In genomic region chr6:35213824-35214756, GRCh38 we compare ENCODE assay signal across 8 cellular contexts. TPM values are rescaled to one million over a fixed set of nuclear protein-coding genes. Genes with fewer than 3 reads are reported as not detected.
DNase-seq lines count a peak whose midpoint lies in the region; ATAC-seq, FAIRE-seq and TF ChIP-seq lines count a peak whose summit lies in the region.

SCUBE3 (plus strand) TSS chr6:35213956; CDS start chr6:35214419, 463 bp downstream.

- H3K4me3 ChIP-seq in bronchial epithelial cell (ENCODE audit: low read depth, low read length) (peak within 1 kb of the TSS; percentile 40), kidney (ENCODE audit: low read length in 2 of 2) (peak within 1 kb of the TSS; percentile 56 to 66)

- H3K27ac ChIP-seq in kidney (ENCODE audit: low read depth in 2 of 2, low read length in 2 of 2), result no peak within 1 kb of the TSS

- DNase-seq in activated T-cell treated with anti-CD3 and anti-CD28 coated beads, Interleukin-2, amount 50 U/mL, for 1 hour, result peak; percentile 24
- DNase-seq in activated T-cell treated with anti-CD3 and anti-CD28 coated beads for 4 hours, result no peak
- DNase-seq in NCI-H748 (lab: John Stamatoyannopoulos, UW; ENCODE audit: unreplicated experiment), result peak; percentile 77
- peak; percentile 20 for DNase-seq in bronchial epithelial cell (ENCODE audit: low read depth)
- peak; percentile 83 for DNase-seq in kidney

- peaks cover 0 to 6% of the 10 kb centered on the region in 2 donors for H3K4me1 ChIP-seq in kidney (ENCODE audit: control insufficient read depth in 1 of 2, insufficient read depth in 1 of 2, low read depth in 1 of 2, low read length in 2 of 2)

- no peaks in the 10 kb centered on the region for H3K36me3 Mint-ChIP-seq in stimulated activated naive CD8-positive, alpha-beta T cell treated with anti-CD3 and anti-CD28 coated beads, Interleukin-15, Interleukin-2, amounts not matched to agents 100 ng/mL and 50 ng/mL, for 24 hours (ENCODE audit: low read depth)

- H3K27me3 ChIP-seq in bronchial epithelial cell (ENCODE audit: control insufficient read depth, insufficient read depth, low read length), result peaks cover 24% of the 10 kb centered on the region

- no peaks in the 10 kb centered on the region for H3K9me3 ChIP-seq in kidney (ENCODE audit: control insufficient read depth in 1 of 2, low read length in 2 of 2)

- H3K9me3 Mint-ChIP-seq in stimulated activated naive CD8-positive, alpha-beta T cell treated with anti-CD3 and anti-CD28 coated beads, Interleukin-15, Interleukin-2, amounts not matched to agents 100 ng/mL and 50 ng/mL, for 24 hours, result no peaks in the 10 kb centered on the region

- H3K36me3 ChIP-seq in bronchial epithelial cell (ENCODE audit: control insufficient read depth, insufficient read depth, low read length) (no peaks in the 10 kb centered on the region), kidney (ENCODE audit: control insufficient read depth in 1 of 2, insufficient read depth in 2 of 2, low read length in 2 of 2) (no peaks in the 10 kb centered on the region)

- intact Hi-C loops in kidney (cut with DNase I), result no loop called here

- H3K4me3 Mint-ChIP-seq in stimulated activated naive CD8-positive, alpha-beta T cell treated with anti-CD3 and anti-CD28 coated beads, Interleukin-15, Interleukin-2, amounts not matched to agents 100 ng/mL and 50 ng/mL, for 24 hours, result peak within 1 kb of the TSS; percentile 53

- H3K9ac ChIP-seq in kidney (ENCODE audit: low read length in 2 of 2), result peak within 1 kb of the TSS in 1 of 2 donors; percentile 34

- TF ChIP-seq CTCF in bronchial epithelial cell (IDR thresholded peaks at IDR 0.05; ENCODE audit: insufficient read depth, low read length, severe bottlenecking) (no peak), kidney (IDR thresholded peaks at IDR 0.05; ENCODE audit: borderline replicate concordance, extremely low read depth, insufficient read depth) (no peak)

- no peak within 1 kb of the TSS for H3K27ac Mint-ChIP-seq in stimulated activated naive CD8-positive, alpha-beta T cell treated with anti-CD3 and anti-CD28 coated beads, Interleukin-15, Interleukin-2, amounts not matched to agents 100 ng/mL and 50 ng/mL, for 24 hours

- peaks cover 4% of the 10 kb centered on the region for H3K4me1 Mint-ChIP-seq in stimulated activated naive CD8-positive, alpha-beta T cell treated with anti-CD3 and anti-CD28 coated beads, Interleukin-15, Interleukin-2, amounts not matched to agents 100 ng/mL and 50 ng/mL, for 24 hours (ENCODE audit: low read depth)

- no peak for FAIRE-seq in bronchial epithelial cell (lab: Jason Lieb, UNC)
- FAIRE-seq in kidney (lab: Jason Lieb, UNC), result no peak

- no peak for ATAC-seq in GM21529 (IDR thresholded peaks at IDR 0.05; ENCODE audit: unreplicated experiment)
- no peak for ATAC-seq in GM18517 (IDR thresholded peaks at IDR 0.05; ENCODE audit: unreplicated experiment)

- H3K27me3 Mint-ChIP-seq in stimulated activated naive CD8-positive, alpha-beta T cell treated with anti-CD3 and anti-CD28 coated beads, Interleukin-15, Interleukin-2, amounts not matched to agents 100 ng/mL and 50 ng/mL, for 24 hours, result peaks cover 74% of the 10 kb centered on the region

RNA-seq across cellular contexts. Expression of gene SCUBE3, which starts in this region (rescaled TPM):
- total RNA-seq in bronchial epithelial cell (not detected in 2 replicates), kidney (4.5 TPM)
- 2.5 TPM for polyA plus RNA-seq in kidney (ENCODE audit: insufficient read depth, low read depth, low replicate concordance)

Comparison
In these comparisons a context has a peak if more than half of its experiments do, and no peak if none do; other contexts are left out.
1. Peak in DNase-seq and H3K4me3 ChIP-seq in bronchial epithelial cell; RNA of the gene not detected or under 1 TPM.